Comparison of ENCODE assay signal across 9 cellular contexts in genomic region chr2:224400886-224401632, GRCh38. TPM values are rescaled to one million over a fixed set of nuclear protein-coding genes. Genes with fewer than 3 reads are reported as not detected.
DNase-seq lines count a peak whose midpoint lies in the region; ATAC-seq and TF ChIP-seq lines count a peak whose summit lies in the region.
"Had no signal": no experiment of that assay in that cellular context is flagged by ENCODE, and none has a peak within 500 bp of the region (broad histone marks: within the 10 kb centered on the region; RNA-seq: fewer than 3 reads in every experiment).

No MANE protein-coding gene starts in this region.

- no peak for DNase-seq in activated T-cell treated with anti-CD3 and anti-CD28 coated beads, Interleukin-2, amount 50 U/mL, for 4 hours
- no peak for DNase-seq in activated T-cell treated with anti-CD3 and anti-CD28 coated beads, Interleukin-2, amount 50 U/mL, for 48 hours
- no peak for DNase-seq in effector memory CD4-positive, alpha-beta T cell
- DNase-seq in naive B cell (no peak), transverse colon (no peak), pons (ENCODE audit: low spot score) (no peak)

- peak overlapping the region in 3 of 6 donors; percentile 30 to 66 (median 51) for H3K27ac Mint-ChIP-seq in naive B cell

- 77 to 80% methylated on average over 7 to 22 of the region's 22 CpGs for WGBS in transverse colon (ENCODE audit: low coverage in 1 of 2), 2 donors

- TF ChIP-seq EP300 in transverse colon (IDR thresholded peaks at IDR 0.05; ENCODE audit: low read depth), result no peak

- no peak for TF ChIP-seq CTCF in transverse colon (IDR thresholded peaks at IDR 0.05)

- H3K27me3 ChIP-seq in effector memory CD4-positive, alpha-beta T cell (replicated peaks; ENCODE audit: control insufficient read depth, insufficient read depth, low read length, poor library complexity, severe bottlenecking), result no peaks in the 10 kb centered on the region
- no peaks in the 10 kb centered on the region for H3K27me3 ChIP-seq in transverse colon

- peak in 1 of 2 donors; percentile 15 for ATAC-seq in activated T-cell treated with anti-CD3 and anti-CD28 coated beads, Interleukin-2, amount 50 U/mL, for 4 hours
- ATAC-seq in naive B cell (ENCODE audit: low read depth in 2 of 2) (peak; percentile 29 to 43), HG02938 (IDR thresholded peaks at IDR 0.05; ENCODE audit: unreplicated experiment) (no peak), GM18873 (IDR thresholded peaks at IDR 0.05; ENCODE audit: low FRiP score, unreplicated experiment) (no peak)

- intact Hi-C loops in transverse colon (cut with DNase I; ENCODE audit: low total_unique reads), result no loop called here

- peak overlapping the region; percentile 65 for H3K4me3 Mint-ChIP-seq in activated T-cell treated with anti-CD3 and anti-CD28 coated beads, Interleukin-2, amount 50 U/mL, for 4 hours
- peak overlapping the region; percentile 61 to 90 (median 82) for H3K4me3 Mint-ChIP-seq in naive B cell

- in situ Hi-C loops in transverse colon (cut with MboI; ENCODE audit: low pct_ligation_motif_present in 1 of 4, low pct_unique_long_range_greater_than_20kb in 1 of 4, low sequenced_read_pairs in 3 of 4), result no loop called here

- H3K36me3 ChIP-seq in effector memory CD4-positive, alpha-beta T cell (ENCODE audit: control insufficient read depth, insufficient read depth, low read length), result no peaks in the 10 kb centered on the region
- no peaks in the 10 kb centered on the region for H3K36me3 ChIP-seq in transverse colon

- peak overlapping the region; percentile 13 for H3K27ac ChIP-seq in effector memory CD4-positive, alpha-beta T cell (ENCODE audit: insufficient read depth, low read length, poor library complexity, severe bottlenecking)
- H3K27ac ChIP-seq in transverse colon, result peak overlapping the region; percentile 42 to 49 (median 48)

- H3K27me3 Mint-ChIP-seq in activated T-cell treated with anti-CD3 and anti-CD28 coated beads, Interleukin-2, amount 50 U/mL, for 4 hours (ENCODE audit: low read depth), result peaks cover 3% of the 10 kb centered on the region
- no peaks in the 10 kb centered on the region for H3K27me3 Mint-ChIP-seq in naive B cell

- peaks cover 15% of the 10 kb centered on the region for H3K4me1 Mint-ChIP-seq in activated T-cell treated with anti-CD3 and anti-CD28 coated beads, Interleukin-2, amount 50 U/mL, for 4 hours (ENCODE audit: low read depth)
- peaks cover 4 to 17% (median 16%) of the 10 kb centered on the region in 3 donors for H3K4me1 Mint-ChIP-seq in naive B cell

- no peaks in the 10 kb centered on the region for H3K9me3 Mint-ChIP-seq in activated T-cell treated with anti-CD3 and anti-CD28 coated beads, Interleukin-2, amount 50 U/mL, for 4 hours
- H3K9me3 Mint-ChIP-seq in naive B cell, result peaks cover 0 to 1% (median 0%) of the 10 kb centered on the region in 7 donors

- no peaks in the 10 kb centered on the region for H3K4me1 ChIP-seq in effector memory CD4-positive, alpha-beta T cell (ENCODE audit: control insufficient read depth, insufficient read depth, low read length, poor library complexity, severe bottlenecking)
- H3K4me1 ChIP-seq in transverse colon, result no peaks in the 10 kb centered on the region

- H3K36me3 Mint-ChIP-seq in activated T-cell treated with anti-CD3 and anti-CD28 coated beads, Interleukin-2, amount 50 U/mL, for 4 hours (ENCODE audit: insufficient read depth), result no peaks in the 10 kb centered on the region
- peaks cover 0 to 5% of the 10 kb centered on the region in 2 donors for H3K36me3 Mint-ChIP-seq in naive B cell

- no peaks in the 10 kb centered on the region for H3K9me3 ChIP-seq in effector memory CD4-positive, alpha-beta T cell (ENCODE audit: control insufficient read depth, low read length)
- no peaks in the 10 kb centered on the region for H3K9me3 ChIP-seq in transverse colon

- peak overlapping the region; percentile 32 for H3K4me3 ChIP-seq in effector memory CD4-positive, alpha-beta T cell (ENCODE audit: insufficient read depth, low read depth, low read length, poor library complexity, severe bottlenecking)
- H3K4me3 ChIP-seq in transverse colon, result peak overlapping the region in 2 of 4 donors; percentile 10 to 32

- no peak for TF ChIP-seq POLR2A in transverse colon (IDR thresholded peaks at IDR 0.05)

RNA-seq across cellular contexts. Expression of gene FAM124B, which starts 0.8 kb away (rescaled TPM):
- under 1 TPM in 1 of 3 donors, not detected in 2; 0.19 TPM for total RNA-seq in activated T-cell treated with anti-CD3 and anti-CD28 coated beads, Interleukin-2, amount 50 U/mL, for 4 hours
- polyA plus RNA-seq in naive B cell (ENCODE audit: low read depth in 6 of 6), result under 1 TPM in 2 of 6 donors, not detected in 4; 0.20 to 0.38 TPM
- total RNA-seq in transverse colon, result under 1 TPM in 3 of 4 donors, not detected in 1; 0.41 to 0.95 (median 0.60) TPM
- polyA plus RNA-seq: AG04450 had no signal

Comparison
In these comparisons a context has a peak if more than half of its experiments do, and no peak if none do; other contexts are left out.
1. ATAC-seq: peak in naive B cell (2 of 2); none in HG02938 (single experiment) and GM18873 (single experiment).